ENCODE assay signal across 9 cellular contexts in the genomic region with DNA sequence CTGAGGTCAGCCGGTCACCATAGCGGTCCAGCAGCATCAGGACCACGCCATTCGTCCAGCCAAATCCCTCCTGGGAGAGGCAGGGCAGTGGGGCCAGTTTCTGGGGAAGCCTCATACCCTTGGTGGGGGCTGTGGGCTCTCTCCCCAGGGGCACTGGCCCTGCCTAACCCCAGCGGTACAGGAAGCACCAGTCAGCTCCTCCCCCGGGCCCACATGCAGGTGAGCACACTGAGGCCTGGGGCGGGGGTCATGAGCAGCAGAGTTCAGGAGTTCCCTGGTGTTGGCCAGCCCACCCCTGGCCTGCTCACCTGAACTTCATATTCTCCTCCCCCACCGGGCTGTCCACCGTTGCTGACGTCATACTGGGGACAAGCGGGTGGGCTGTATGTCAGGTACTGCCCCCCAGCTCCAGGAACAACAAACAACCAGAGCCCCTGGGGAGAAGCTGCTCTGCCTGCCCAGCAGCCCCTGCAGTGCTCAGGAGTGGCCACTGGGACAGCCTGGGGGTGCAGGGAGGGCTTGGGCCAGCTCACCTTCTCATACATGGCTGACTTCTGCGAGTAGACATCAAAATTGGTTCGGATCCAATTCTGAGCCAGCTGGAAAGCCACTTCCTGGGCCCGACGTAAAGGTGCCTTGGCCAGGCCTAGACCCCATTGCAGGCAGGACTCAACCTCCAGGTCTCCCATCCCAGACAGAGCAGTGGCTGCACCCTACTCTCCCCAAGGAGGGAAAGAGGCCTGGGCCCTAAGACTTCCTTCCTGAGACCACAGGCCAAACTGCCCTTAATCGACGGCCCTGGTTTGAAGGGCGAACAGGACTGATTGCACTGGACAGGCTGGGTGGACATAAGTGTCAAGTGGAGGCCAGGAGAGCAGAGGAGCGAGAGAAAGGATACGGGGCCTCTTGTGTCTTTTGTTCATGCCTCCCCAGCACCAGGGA. TPM values are rescaled to one million over a fixed set of nuclear protein-coding genes. Genes with fewer than 3 reads are reported as not detected.
A peak's percentile ranks its signal among the peaks of the same experiment; 100 is the strongest.
DNase-seq lines count a peak whose midpoint lies in the region; FAIRE-seq and TF ChIP-seq lines count a peak whose summit lies in the region.
"Had no signal": no experiment of that assay in that cellular context is flagged by ENCODE, and none has a peak within 500 bp of the region (broad histone marks: within the 10 kb centered on the region; RNA-seq: fewer than 3 reads in every experiment).

No MANE protein-coding gene starts in this region.

- H3K4me1 Mint-ChIP-seq in mesothelial cell of epicardium: peaks cover 14% of the 10 kb centered on the region

- H3K27ac Mint-ChIP-seq in mesothelial cell of epicardium: peak overlapping the region; percentile 36

- FAIRE-seq in small intestine (lab: Jason Lieb, UNC): no peak

- H3K36me3 Mint-ChIP-seq in mesothelial cell of epicardium: peaks cover 11% of the 10 kb centered on the region

- H3K4me3 Mint-ChIP-seq in mesothelial cell of epicardium: no peak overlapping the region

- no peaks in the 10 kb centered on the region for H3K9me3 Mint-ChIP-seq in mesothelial cell of epicardium

- no peak overlapping the region for H3K9ac ChIP-seq in KMS-11

- H3K4me3 ChIP-seq in KMS-11 (IDR thresholded peaks at IDR 0.05; ENCODE audit: insufficient read depth, low read depth, low read length) (no peak overlapping the region), small intestine (ENCODE audit: low read depth in 1 of 2, low read length in 2 of 2) (no peak overlapping the region)

- TF ChIP-seq CTCF in KMS-11 (conservative IDR thresholded peaks at IDR 0.05; ENCODE audit: low read depth, low read length) (no peak), mesothelial cell of epicardium (IDR thresholded peaks at IDR 0.05; ENCODE audit: unreplicated experiment) (no peak)

- no peaks in the 10 kb centered on the region for H3K27me3 Mint-ChIP-seq in mesothelial cell of epicardium (ENCODE audit: low read depth)

- in situ Hi-C loops in ACHN (cut with HindIII; ENCODE audit: low pct_ligation_motif_present, low pct_unique_long_range_greater_than_20kb, low sequenced_read_pairs): no loop called here

- H3K79me2 ChIP-seq in KMS-11 (ENCODE audit: insufficient read depth, low read depth): no peaks in the 10 kb centered on the region

- WGBS in small intestine, 3 donors: 56 to 64% (median 61%) methylated on average over 18 to 20 of the region's 20 CpGs

- H3K27me3 ChIP-seq in KMS-11 (ENCODE audit: insufficient read depth, low read depth) (no peaks in the 10 kb centered on the region), small intestine (ENCODE audit: control insufficient read depth in 2 of 2, insufficient read depth in 2 of 2, low read length in 2 of 2) (no peaks in the 10 kb centered on the region)

- no peaks in the 10 kb centered on the region for H3K4me1 ChIP-seq in KMS-11 (ENCODE audit: low read depth, poor library complexity, severe bottlenecking)
- H3K4me1 ChIP-seq in small intestine (ENCODE audit: control insufficient read depth in 2 of 2, insufficient read depth in 1 of 2, low read depth in 1 of 2, low read length in 1 of 2): peaks cover 0 to 3% of the 10 kb centered on the region in 2 donors

- H3K9me3 ChIP-seq in small intestine (ENCODE audit: control insufficient read depth, low read depth): no peaks in the 10 kb centered on the region

- no peaks in the 10 kb centered on the region for H3K36me3 ChIP-seq in KMS-11 (ENCODE audit: insufficient read depth)
- H3K36me3 ChIP-seq in small intestine (ENCODE audit: control insufficient read depth in 2 of 2, insufficient read depth in 2 of 2, low read length in 2 of 2): no peaks in the 10 kb centered on the region

- H3K27ac ChIP-seq in KMS-11 (no peak overlapping the region), small intestine (ENCODE audit: low read depth in 1 of 2, low read length in 1 of 2) (peak overlapping the region in 1 of 2 donors; percentile 0)
- H3K27ac ChIP-seq: VCaP had no signal

- H4K20me1 ChIP-seq in KMS-11 (ENCODE audit: insufficient read depth): no peaks in the 10 kb centered on the region

- H3K4me2 ChIP-seq in KMS-11: no peak overlapping the region

- DNase-seq in ACHN: peak; percentile 46
- peak; percentile 41 for DNase-seq in dermis blood vessel endothelial cell
- DNase-seq in mesothelial cell of epicardium (ENCODE audit: low spot score in 2 of 2, unreplicated experiment in 2 of 2): no peak
- DNase-seq in small intestine: no peak
- DNase-seq in NCI-H774 (lab: John Stamatoyannopoulos, UW): no peak
- no peak for DNase-seq in globus pallidus (ENCODE audit: low spot score)
- no peak for DNase-seq in NAMALWA (ENCODE audit: low spot score)

- H2AFZ ChIP-seq in KMS-11 (ENCODE audit: low read depth): peak overlapping the region; percentile 52; the same call in 1 of the 2 replicates

RNA-seq across cellular contexts. Expression of gene TREH, which starts 20.8 kb away (rescaled TPM):
- total RNA-seq in dermis blood vessel endothelial cell: not detected in 2 replicates
- 0.11 TPM in 1 of 3 replicates, not detected in the others for total RNA-seq in mesothelial cell of epicardium
- polyA plus RNA-seq in small intestine: 10 to 100 TPM; 14.6 to 88.6 (median 64.0) TPM

RNA-seq across cellular contexts. Expression of gene PHLDB1, which starts 51.2 kb away (rescaled TPM):
- total RNA-seq in dermis blood vessel endothelial cell: 38.8 and 47.8 TPM in 2 replicates
- 138 to 148 TPM (median 139 TPM) in 3 replicates for total RNA-seq in mesothelial cell of epicardium
- polyA plus RNA-seq in small intestine: 10 to 100 TPM; 14.1 to 30.7 (median 15.1) TPM

Comparison
In these comparisons a context has a peak if more than half of its experiments do, and no peak if none do; other contexts are left out.
1. DNase-seq: peak in ACHN (single experiment) and dermis blood vessel endothelial cell (single experiment); none in mesothelial cell of epicardium (0 of 2), small intestine (single experiment), NCI-H774 (single experiment), globus pallidus (single experiment) and NAMALWA (single experiment).